Comparison of ENCODE assay signal across 8 cellular contexts in genomic region chr11:119065369-119065768, GRCh38.
A peak's percentile ranks its signal among the peaks of the same experiment; 100 is the strongest.
DNase-seq lines count a peak whose midpoint lies in the region; ATAC-seq lines count a peak whose summit lies in the region.

No MANE protein-coding gene starts in this region.

- no peak for ATAC-seq in GM21619 (IDR thresholded peaks at IDR 0.05; ENCODE audit: unreplicated experiment)

- DNase-seq in NOMO-1 treated with DMSO at 0.1 percent for 48 hours (lab: John Stamatoyannopoulos, UW; ENCODE audit: unreplicated experiment) (peak; percentile 43), NOMO-1 treated with dmso at 0.1 percent for 144 hours (lab: John Stamatoyannopoulos, UW; ENCODE audit: unreplicated experiment) (no peak), NCI-H69 (lab: John Stamatoyannopoulos, UW) (peak; percentile 55), iris pigment epithelial cell (ENCODE audit: low read depth) (peak; percentile 49), kidney glomerular epithelial cell (lab: John Stamatoyannopoulos, UW) (no peak)
- peak; percentile 56 to 57 for DNase-seq in activated T-cell treated with anti-CD3 and anti-CD28 coated beads, Interleukin-2, amount 50 U/mL, for 48 hours
- DNase-seq in NK-92 treated with Interleukin-12 subunit alpha and Interleukin-12 subunit beta, amount 100 ng/mL, for 24 hours (lab: John Stamatoyannopoulos, UW) = no peak

Comparison
In these comparisons a context has a peak if more than half of its experiments do, and no peak if none do; other contexts are left out.
1. DNase-seq: peak in NOMO-1 treated with DMSO at 0.1 percent for 48 hours (single experiment), NCI-H69 (single experiment), activated T-cell treated with anti-CD3 and anti-CD28 coated beads, Interleukin-2, amount 50 U/mL, for 48 hours (2 of 2) and iris pigment epithelial cell (single experiment); none in NOMO-1 treated with dmso at 0.1 percent for 144 hours (single experiment), kidney glomerular epithelial cell (single experiment) and NK-92 treated with Interleukin-12 subunit alpha and Interleukin-12 subunit beta, amount 100 ng/mL, for 24 hours (single experiment).